15 cellular contexts compared by ENCODE assay signal in the genomic region with DNA sequence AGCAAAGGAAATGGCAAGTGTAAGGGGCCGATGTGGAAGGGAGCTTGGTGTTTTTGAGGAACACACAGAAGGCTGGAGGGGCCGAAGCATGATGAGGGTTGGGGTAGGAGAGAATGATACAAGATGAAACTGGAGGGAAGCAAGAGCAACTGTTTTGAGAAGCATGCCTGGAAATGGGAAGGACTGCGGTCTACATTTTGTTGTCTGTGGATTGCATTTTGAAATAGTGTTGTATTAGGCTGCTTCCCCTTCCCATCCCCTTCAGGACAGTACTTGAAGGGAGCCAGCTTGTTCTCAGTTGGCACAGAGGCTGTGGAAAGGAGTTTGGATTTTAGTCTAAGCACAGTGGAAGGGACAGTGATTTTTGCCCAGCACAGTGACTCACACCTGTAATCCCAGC. TPM values are rescaled to one million over a fixed set of nuclear protein-coding genes. Genes with fewer than 3 reads are reported as not detected.
DNase-seq lines count a peak whose midpoint lies in the region; ATAC-seq and TF ChIP-seq lines count a peak whose summit lies in the region.
"Had no signal": no experiment of that assay in that cellular context is flagged by ENCODE, and none has a peak within 500 bp of the region (broad histone marks: within the 10 kb centered on the region; RNA-seq: fewer than 3 reads in every experiment).

No MANE protein-coding gene starts in this region.

- H3K27me3 Mint-ChIP-seq in activated naive CD4-positive, alpha-beta T cell treated with anti-CD3 and anti-CD28 coated beads, Interleukin-2, amount 50 U/mL, for 24 hours, result no peaks in the 10 kb centered on the region
- H3K27me3 Mint-ChIP-seq in T-cell, result no peaks in the 10 kb centered on the region
- no peaks in the 10 kb centered on the region for H3K27me3 Mint-ChIP-seq in type B pancreatic cell

- no peak for ATAC-seq in activated naive CD4-positive, alpha-beta T cell treated with anti-CD3 and anti-CD28 coated beads, Interleukin-2, amount 50 U/mL, for 72 hours
- ATAC-seq in T-cell (replicated peaks in 1 of 4) (no peak), HG02852 (IDR thresholded peaks at IDR 0.05; ENCODE audit: unreplicated experiment) (no peak), aorta (ENCODE audit: low FRiP score) (no peak), SK-N-SH treated with all-trans-retinoic acid at 6 μM for 48 hours (no peak)
- ATAC-seq: gastrocnemius medialis had no signal

- peaks cover 2% of the 10 kb centered on the region for H3K36me3 Mint-ChIP-seq in activated naive CD4-positive, alpha-beta T cell treated with anti-CD3 and anti-CD28 coated beads, Interleukin-2, amount 50 U/mL, for 24 hours
- peaks cover 15 to 33% of the 10 kb centered on the region in 2 donors for H3K36me3 Mint-ChIP-seq in activated naive CD4-positive, alpha-beta T cell treated with anti-CD3 and anti-CD28 coated beads, Interleukin-2, amount 50 U/mL, for 72 hours
- peaks cover 6% of the 10 kb centered on the region for H3K36me3 Mint-ChIP-seq in T-cell
- peaks cover 12% of the 10 kb centered on the region for H3K36me3 Mint-ChIP-seq in type B pancreatic cell

- no peaks in the 10 kb centered on the region for H3K9me3 ChIP-seq in aorta (ENCODE audit: control insufficient read depth, low read length)
- H3K9me3 ChIP-seq: ascending aorta, gastrocnemius medialis had no signal

- CTCF ChIA-PET in T-cell (lab: Charles Lee), result interaction anchor here in 1 of 2 donors (0.7 kb wide), 1 partner anchor 20 kb away, joined by 4 read pairs; no protein-coding TSS in a partner anchor

- peak overlapping the region; percentile 60 for H3K27ac Mint-ChIP-seq in activated naive CD4-positive, alpha-beta T cell treated with anti-CD3 and anti-CD28 coated beads, Interleukin-2, amount 50 U/mL, for 24 hours
- H3K27ac Mint-ChIP-seq in activated naive CD4-positive, alpha-beta T cell treated with anti-CD3 and anti-CD28 coated beads, Interleukin-2, amount 50 U/mL, for 72 hours, result no peak overlapping the region
- H3K27ac Mint-ChIP-seq in T-cell (peak overlapping the region in 1 of 2 donors; percentile 25), type B pancreatic cell (peak overlapping the region; percentile 100)

- no peak for TF ChIP-seq POLR2A in lower leg skin (IDR thresholded peaks at IDR 0.05)

- H3K4me3 Mint-ChIP-seq in activated naive CD4-positive, alpha-beta T cell treated with anti-CD3 and anti-CD28 coated beads, Interleukin-2, amount 50 U/mL, for 24 hours, result peak overlapping the region; percentile 92
- H3K4me3 Mint-ChIP-seq in T-cell, result peak overlapping the region in 2 of 3 donors; percentile 5 to 32
- peak overlapping the region; percentile 98 for H3K4me3 Mint-ChIP-seq in type B pancreatic cell

- no peaks in the 10 kb centered on the region for H3K36me3 ChIP-seq in aorta (ENCODE audit: control insufficient read depth in 1 of 2, insufficient read depth in 2 of 2, low read length in 1 of 2)
- H3K36me3 ChIP-seq: gastrocnemius medialis had no signal

- no peak for DNase-seq in activated naive CD4-positive, alpha-beta T cell treated with anti-CD3 and anti-CD28 coated beads, Interleukin-2, amount 50 U/mL, for 72 hours (ENCODE audit: low spot score in 2 of 2)
- DNase-seq in T-cell (no peak), lower leg skin (ENCODE audit: low spot score in 2 of 2) (peak; percentile 20 to 26), type B pancreatic cell (ENCODE audit: extremely low spot score, unreplicated experiment) (no peak), aorta (no peak)
- DNase-seq: effector CD4-positive, alpha-beta T cell; gastrocnemius medialis; GF-D8; NCI-H2107; T-helper 9 cell had no signal

- no peak for TF ChIP-seq CTCF in lower leg skin (IDR thresholded peaks at IDR 0.05)
- TF ChIP-seq CTCF in type B pancreatic cell (conservative IDR thresholded peaks at IDR 0.05), result no peak

- H3K27me3 ChIP-seq in aorta (ENCODE audit: control insufficient read depth in 1 of 2, insufficient read depth in 2 of 2, low read length in 1 of 2), result no peaks in the 10 kb centered on the region
- H3K27me3 ChIP-seq: ascending aorta, gastrocnemius medialis had no signal

- no peaks in the 10 kb centered on the region for H3K9me3 Mint-ChIP-seq in activated naive CD4-positive, alpha-beta T cell treated with anti-CD3 and anti-CD28 coated beads, Interleukin-2, amount 50 U/mL, for 24 hours
- H3K9me3 Mint-ChIP-seq in activated naive CD4-positive, alpha-beta T cell treated with anti-CD3 and anti-CD28 coated beads, Interleukin-2, amount 50 U/mL, for 72 hours, result no peaks in the 10 kb centered on the region
- H3K9me3 Mint-ChIP-seq in T-cell (no peaks in the 10 kb centered on the region), type B pancreatic cell (no peaks in the 10 kb centered on the region)

- no peak overlapping the region for H3K4me3 ChIP-seq in lower leg skin (ENCODE audit: low read depth, poor library complexity, severe bottlenecking)
- no peak overlapping the region for H3K4me3 ChIP-seq in aorta (ENCODE audit: low read length in 2 of 2)
- H3K4me3 ChIP-seq: gastrocnemius medialis had no signal

- no peak overlapping the region for H3K27ac ChIP-seq in aorta (ENCODE audit: low read depth in 1 of 2, low read length in 2 of 2)
- H3K27ac ChIP-seq: ascending aorta, KMS-11 had no signal

- H3K4me1 Mint-ChIP-seq in activated naive CD4-positive, alpha-beta T cell treated with anti-CD3 and anti-CD28 coated beads, Interleukin-2, amount 50 U/mL, for 24 hours, result peaks cover 55% of the 10 kb centered on the region
- H3K4me1 Mint-ChIP-seq in T-cell (peaks cover 58 to 64% (median 62%) of the 10 kb centered on the region in 3 donors), type B pancreatic cell (ENCODE audit: unreplicated experiment) (peaks cover 51% of the 10 kb centered on the region)

- intact Hi-C loops in lower leg skin (cut with DNase I; ENCODE audit: low total_unique reads) (loop anchor here (10.0 kb wide), 1 partner anchor 83 kb away; no protein-coding TSS in a partner anchor), aorta (cut with DNase I) (no loop called here)

- 86 to 92% methylated on average over 3 of the region's 3 CpGs for WGBS in lower leg skin, 2 donors
- 90% methylated on average over 3 of the region's 3 CpGs for WGBS in aorta, 2 donors

- POLR2A ChIA-PET in T-cell (lab: Charles Lee), result interaction anchor here (0.5 kb wide), 2 partner anchors 11 to 45 kb away, joined by 3 to 5 read pairs; no protein-coding TSS in a partner anchor

- peaks cover 4% of the 10 kb centered on the region in 2 donors for H3K4me1 ChIP-seq in aorta (ENCODE audit: control insufficient read depth in 1 of 2, insufficient read depth in 2 of 2, low read length in 2 of 2)

TF ChIP-seq in SK-N-SH treated with all-trans-retinoic acid at 6 μM for 48 hours, 23 proteins besides CTCF, POLR2A, EP300 and RAD21 (continues in another document):
- no peak for TF ChIP-seq ZNF8 (CRISPR knock-in tag; IDR thresholded peaks at IDR 0.05)
- no peak for TF ChIP-seq GLIS3 (CRISPR knock-in tag; IDR thresholded peaks at IDR 0.05)
- no peak for TF ChIP-seq TCF4 (CRISPR knock-in tag; IDR thresholded peaks at IDR 0.05; ENCODE audit: borderline replicate concordance)
- no peak for TF ChIP-seq CSRNP3 (CRISPR knock-in tag; IDR thresholded peaks at IDR 0.05)
- TF ChIP-seq CSDC2 (CRISPR knock-in tag; IDR thresholded peaks at IDR 0.05), result no peak
- TF ChIP-seq POU6F1 (CRISPR knock-in tag; IDR thresholded peaks at IDR 0.05; ENCODE audit: borderline replicate concordance, low read depth), result no peak

RNA-seq across cellular contexts. Expression of gene TM9SF4, which starts 2.2 kb away (rescaled TPM):
- 10 to 100 TPM; 41.0 to 45.4 TPM for total RNA-seq in activated naive CD4-positive, alpha-beta T cell treated with anti-CD3 and anti-CD28 coated beads, Interleukin-2, amount 50 U/mL, for 72 hours
- total RNA-seq in T-cell (10 to 100 TPM; 32.6 to 42.3 (median 38.0) TPM), lower leg skin (10 to 100 TPM; 42.2 to 49.5 (median 47.3) TPM), type B pancreatic cell (ENCODE audit: low replicate concordance) (99.4 and 108 TPM in 2 replicates), aorta (10 to 100 TPM; 35.8 to 49.0 TPM)
- 10 to 100 TPM in 1 of 2 donors, 1 to 10 TPM in 1; 8.1 to 19.7 TPM for polyA plus RNA-seq in aorta

RNA-seq across cellular contexts. Expression of gene HCK, which starts 59.7 kb away (rescaled TPM):
- total RNA-seq in activated naive CD4-positive, alpha-beta T cell treated with anti-CD3 and anti-CD28 coated beads, Interleukin-2, amount 50 U/mL, for 72 hours, result under 1 TPM in 1 of 2 donors, not detected in 1; 0.16 TPM
- 1 to 10 TPM in 1 of 5 donors, under 1 TPM in 4; 0.29 to 1.5 (median 0.73) TPM for total RNA-seq in T-cell
- total RNA-seq in lower leg skin, result 10 to 100 TPM in 1 of 4 donors, 1 to 10 TPM in 3; 7.0 to 10.2 (median 8.7) TPM
- not detected in 2 replicates for total RNA-seq in type B pancreatic cell (ENCODE audit: low replicate concordance)
- total RNA-seq in aorta, result 10 to 100 TPM; 19.9 to 28.6 TPM
- 10 to 100 TPM in 1 of 2 donors, 1 to 10 TPM in 1; 4.0 to 20.7 TPM for polyA plus RNA-seq in aorta

Comparison
In these comparisons a context has a peak if more than half of its experiments do, and no peak if none do; other contexts are left out.
1. H3K27ac Mint-ChIP-seq: peak in activated naive CD4-positive, alpha-beta T cell treated with anti-CD3 and anti-CD28 coated beads, Interleukin-2, amount 50 U/mL, for 24 hours (single experiment) and type B pancreatic cell (single experiment); none in activated naive CD4-positive, alpha-beta T cell treated with anti-CD3 and anti-CD28 coated beads, Interleukin-2, amount 50 U/mL, for 72 hours (0 of 2).
2. H3K4me3 Mint-ChIP-seq: peak in every context shown above with its lines; median percentile 98 in type B pancreatic cell; 92 in activated naive CD4-positive, alpha-beta T cell treated with anti-CD3 and anti-CD28 coated beads, Interleukin-2, amount 50 U/mL, for 24 hours; 18 in T-cell.
3. DNase-seq: peak in lower leg skin (2 of 2); none in activated naive CD4-positive, alpha-beta T cell treated with anti-CD3 and anti-CD28 coated beads, Interleukin-2, amount 50 U/mL, for 72 hours (0 of 2), T-cell (0 of 34), type B pancreatic cell (single experiment) and aorta (0 of 2).